8 cellular contexts compared by ENCODE assay signal in genomic region chr16:68448360-68448970, GRCh38. TPM values are rescaled to one million over a fixed set of nuclear protein-coding genes. Genes with fewer than 3 reads are reported as not detected.
DNase-seq lines count a peak whose midpoint lies in the region; ATAC-seq, FAIRE-seq and TF ChIP-seq lines count a peak whose summit lies in the region.

Gene SMPD3, minus strand, starts transcription at chr16:68448508. Its CDS starts 76,327 bp downstream, at chr16:68372181.

- ATAC-seq in HG02870 (IDR thresholded peaks at IDR 0.05; ENCODE audit: unreplicated experiment) (peak; percentile 93), left ventricle myocardium superior (peak; percentile 100)

- peak in 1 of 5 experiments; percentile 21 for TF ChIP-seq CTCF in transverse colon (IDR thresholded peaks at IDR 0.05)

- peaks cover 18% of the 10 kb centered on the region for H3K27me3 ChIP-seq in transverse colon

- TF ChIP-seq POLR2A in GM12891 (IDR thresholded peaks at IDR 0.05; ENCODE audit: low read depth, low read length) (no peak), transverse colon (IDR thresholded peaks at IDR 0.05) (no peak)

- in situ Hi-C loops in transverse colon (cut with MboI; ENCODE audit: low pct_ligation_motif_present in 1 of 4, low pct_unique_long_range_greater_than_20kb in 1 of 4, low sequenced_read_pairs in 3 of 4), result no loop called here

- H3K36me3 ChIP-seq in transverse colon, result no peaks in the 10 kb centered on the region

- FAIRE-seq in GM12891 (lab: Jason Lieb, UNC), result peak; percentile 98

- peak within 1 kb of the TSS; percentile 30 to 61 (median 38) for H3K4me3 ChIP-seq in transverse colon

- TF ChIP-seq EP300 in transverse colon (IDR thresholded peaks at IDR 0.05; ENCODE audit: low read depth), result no peak

- WGBS in transverse colon (ENCODE audit: low coverage in 1 of 2), 2 donors, result 5% methylated on average over 28 of the region's 59 CpGs; no CpG with 5 or more reads in 1 of the 2 donors

- no peak within 1 kb of the TSS for H3K27ac ChIP-seq in transverse colon

- DNase-seq in GM12891 (ENCODE audit: insufficient read length, low spot score) (peak; percentile 94), NCI-H1694 (lab: John Stamatoyannopoulos, UW) (peak; percentile 99), T-helper 2 cell (peak; percentile 95 to 99 (median 97)), anterior cingulate cortex (lab: John Stamatoyannopoulos, UW) (peak; percentile 85 to 100 (median 99)), left ventricle myocardium superior (peak; percentile 98), posterior cingulate gyrus (peak; percentile 98 to 100 (median 100)), transverse colon (peak; percentile 97)

- intact Hi-C loops in left ventricle myocardium superior (cut with micrococcal nuclease) (no loop called here), posterior cingulate gyrus (cut with DNase I) (no loop called here), transverse colon (cut with DNase I; ENCODE audit: low total_unique reads) (no loop called here)

- no peaks in the 10 kb centered on the region for H3K9me3 ChIP-seq in transverse colon

- H3K4me1 ChIP-seq in transverse colon, result peaks cover 11 to 24% (median 15%) of the 10 kb centered on the region in 4 donors

TF ChIP-seq in GM12891, 5 proteins besides CTCF, POLR2A, EP300 and RAD21:
- TF ChIP-seq POLR2AphosphoS5 (IDR thresholded peaks at IDR 0.05; ENCODE audit: low read depth, low read length) (no peak), SPI1 (IDR thresholded peaks at IDR 0.05; ENCODE audit: low read depth, low read length) (no peak), PAX5 (IDR thresholded peaks at IDR 0.05; ENCODE audit: insufficient read depth, low read length, severe bottlenecking) (no peak), TAF1 (IDR thresholded peaks at IDR 0.05; ENCODE audit: low read depth, low read length) (no peak), POU2F2 (IDR thresholded peaks at IDR 0.05; ENCODE audit: low read depth, low read length) (no peak)
TF ChIP-seq in GM12891: peak in this region for 0.

RNA-seq across cellular contexts. Expression of gene SMPD3, which starts in this region (rescaled TPM):
- polyA plus RNA-seq in GM12891 (2012; ENCODE audit: low read depth, missing spikeins), result 1.5 TPM
- total RNA-seq in left ventricle myocardium superior (1.2 TPM), transverse colon (100 to 1,000 TPM in 1 of 4 donors, 10 to 100 TPM in 3; 51.1 to 168 (median 68.9) TPM)

Comparison
In these comparisons a context has a peak if more than half of its experiments do, and no peak if none do; other contexts are left out.
1. RNA of gene SMPD3 (total RNA-seq): 51.1 to 168 TPM in transverse colon; 1.2 TPM in left ventricle myocardium superior (single experiment); every median in the first group is over 10 times any median in the second.
2. Peak in every context shown above with its lines, with median percentiles within 50 percentile points of each other: DNase-seq.